In genomic region chr19:12093777-12094176, GRCh38 we compare ENCODE assay signal across 1 cellular context.
TF ChIP-seq lines count a peak whose summit lies in the region.

No MANE protein-coding gene starts in this region.

TF ChIP-seq in GM12878, 131 proteins besides CTCF, POLR2A, EP300 and RAD21:
- TF ChIP-seq ELK1 (IDR thresholded peaks at IDR 0.05; ENCODE audit: low read depth, low read length) (no peak), NR2C2 (IDR thresholded peaks at IDR 0.05; ENCODE audit: borderline replicate concordance, control insufficient read depth, insufficient read length, low read depth) (no peak), TBL1XR1 (IDR thresholded peaks at IDR 0.05; ENCODE audit: low read depth, low read length) (no peak), ZNF24 (IDR thresholded peaks at IDR 0.05) (no peak), GABPA (IDR thresholded peaks at IDR 0.05; ENCODE audit: low read depth) (no peak), IRF4 (IDR thresholded peaks at IDR 0.05; ENCODE audit: low read depth, low read length) (no peak), CREB1 (IDR thresholded peaks at IDR 0.05; ENCODE audit: low read depth) (0 out of 2 replicates have a peak, but pooled peaks have one; percentile 34), BMI1 (IDR thresholded peaks at IDR 0.05; ENCODE audit: borderline replicate concordance) (no peak), JUNB (IDR thresholded peaks at IDR 0.05) (0 out of 2 replicates have a peak, but pooled peaks have one; percentile 8), MTA3 (IDR thresholded peaks at IDR 0.05; ENCODE audit: borderline replicate concordance, low read length) (no peak), CBFB (IDR thresholded peaks at IDR 0.05; ENCODE audit: low read depth) (no peak), BCL11A (IDR thresholded peaks at IDR 0.05; ENCODE audit: low read depth, low read length) (no peak), SMC3 (IDR thresholded peaks at IDR 0.05; ENCODE audit: borderline replicate concordance, low read length) (no peak), ZNF217 (IDR thresholded peaks at IDR 0.05) (no peak), NBN (IDR thresholded peaks at IDR 0.05) (no peak), PKNOX1 (IDR thresholded peaks at IDR 0.05) (peak; percentile 60), TCF7 (IDR thresholded peaks at IDR 0.05; ENCODE audit: borderline replicate concordance) (no peak), RELB (IDR thresholded peaks at IDR 0.05; ENCODE audit: low read depth) (no peak), PBX3 (IDR thresholded peaks at IDR 0.05; ENCODE audit: insufficient replicate concordance, low read depth, low read length) (no peak), EGR1 (IDR thresholded peaks at IDR 0.05; ENCODE audit: borderline replicate concordance in 1 of 2, low read depth in 2 of 2, low read length in 2 of 2) (no peak), SPI1 (IDR thresholded peaks at IDR 0.05; ENCODE audit: borderline replicate concordance, insufficient read depth, low read depth, low read length) (no peak), MXI1 (IDR thresholded peaks at IDR 0.05; ENCODE audit: low read depth, low read length) (no peak), HSF1 (IDR thresholded peaks at IDR 0.05; ENCODE audit: low read depth, low read length) (no peak), BCLAF1 (IDR thresholded peaks at IDR 0.05) (no peak)
